In the genomic region with DNA sequence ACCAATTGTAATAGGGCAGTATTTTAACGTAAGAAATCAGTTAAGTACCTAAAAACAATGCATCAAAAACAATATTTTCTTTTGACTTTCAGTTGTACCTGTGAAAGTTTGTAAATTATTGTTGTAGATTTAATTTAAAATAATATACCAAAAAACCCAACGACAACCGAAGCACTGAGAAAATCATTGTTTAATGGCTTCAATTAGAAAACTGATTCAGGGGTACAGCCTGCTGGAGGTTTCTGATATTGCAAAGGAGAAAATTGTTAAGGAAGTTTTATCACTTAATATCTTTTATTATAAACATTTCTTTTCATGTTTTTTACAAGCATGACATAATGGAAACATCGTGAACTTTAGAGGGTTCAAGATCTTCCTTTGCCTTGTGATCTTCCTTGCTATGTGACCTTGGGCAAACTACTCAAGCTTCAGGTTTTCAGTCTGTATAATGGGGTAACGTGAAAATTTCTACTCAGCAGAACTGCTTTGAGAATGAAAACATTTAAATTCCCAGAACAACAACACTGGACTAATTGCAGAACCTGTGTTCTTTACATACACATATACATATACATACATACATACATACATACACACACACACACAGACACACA, we compare ENCODE assay signal across 8 cellular contexts.
DNase-seq lines count a peak whose midpoint lies in the region; FAIRE-seq and TF ChIP-seq lines count a peak whose summit lies in the region.

No MANE protein-coding gene starts in this region.

- peak; percentile 21 for DNase-seq in EL
- peak; percentile 26 for DNase-seq in NB4 (ENCODE audit: low read depth)
- DNase-seq in endodermal cell: no peak
- DNase-seq in nucleus accumbens (lab: John Stamatoyannopoulos, UW): no peak
- no peak for DNase-seq in Ammon's horn (ENCODE audit: low spot score)
- DNase-seq in HTR-8/SVneo (ENCODE audit: insufficient read length, low spot score): no peak
- no peak for DNase-seq in SIG-M5 (lab: John Stamatoyannopoulos, UW)

- peak overlapping the region; percentile 68 for H2AFZ ChIP-seq in parathyroid adenoma

- H3K4me3 ChIP-seq in NB4 (ENCODE audit: low read depth, low read length): no peak overlapping the region
- H3K4me3 ChIP-seq in endodermal cell (ENCODE audit: low read length): no peak overlapping the region
- no peak overlapping the region for H3K4me3 ChIP-seq in parathyroid adenoma (ENCODE audit: low read depth, low read length)

- H3K36me3 ChIP-seq in endodermal cell (ENCODE audit: control insufficient read depth, insufficient read depth, low read length) (no peaks in the 10 kb centered on the region), parathyroid adenoma (ENCODE audit: control insufficient read depth, insufficient read depth, low read length) (no peaks in the 10 kb centered on the region)

- H3K27ac ChIP-seq in endodermal cell (ENCODE audit: low read depth, low read length): no peak overlapping the region
- H3K27ac ChIP-seq in parathyroid adenoma: peak overlapping the region; percentile 4

- no peaks in the 10 kb centered on the region for H3K36me3 Mint-ChIP-seq in endodermal cell (ENCODE audit: low read depth)

- H3K9me3 Mint-ChIP-seq in endodermal cell: no peaks in the 10 kb centered on the region

- H3K4me3 Mint-ChIP-seq in endodermal cell: no peak overlapping the region

- H3K27me3 ChIP-seq in endodermal cell (ENCODE audit: control insufficient read depth, insufficient read depth, low read length, poor library complexity, severe bottlenecking) (no peaks in the 10 kb centered on the region), parathyroid adenoma (ENCODE audit: control insufficient read depth, insufficient read depth, low read length) (no peaks in the 10 kb centered on the region)

- no peak for FAIRE-seq in HTR-8/SVneo (lab: Jason Lieb, UNC)

- no peak overlapping the region for H3K27ac Mint-ChIP-seq in endodermal cell

- no peaks in the 10 kb centered on the region for H3K9me3 ChIP-seq in endodermal cell (ENCODE audit: control insufficient read depth, low read length)
- H3K9me3 ChIP-seq in parathyroid adenoma (ENCODE audit: control insufficient read depth, low read length): no peaks in the 10 kb centered on the region

- H3K4me1 ChIP-seq in endodermal cell (ENCODE audit: control insufficient read depth, insufficient read depth, low read length): peaks cover 3% of the 10 kb centered on the region
- peaks cover 44% of the 10 kb centered on the region for H3K4me1 ChIP-seq in parathyroid adenoma

- no peaks in the 10 kb centered on the region for H3K79me2 ChIP-seq in parathyroid adenoma

- H3K4me2 ChIP-seq in parathyroid adenoma (ENCODE audit: low read length): peak overlapping the region; percentile 14

- TF ChIP-seq CTCF in NB4 (IDR thresholded peaks at IDR 0.05; ENCODE audit: low read depth, low read length): peak; percentile 13
- peak; percentile 77 for TF ChIP-seq CTCF in endodermal cell (conservative IDR thresholded peaks at IDR 0.05)
- TF ChIP-seq CTCF in parathyroid adenoma (IDR thresholded peaks at IDR 0.05): peak; percentile 78

- no peaks in the 10 kb centered on the region for H3K27me3 Mint-ChIP-seq in endodermal cell (ENCODE audit: insufficient read depth)

- H3K4me1 Mint-ChIP-seq in endodermal cell: peaks cover 16% of the 10 kb centered on the region

- H3K9ac ChIP-seq in endodermal cell (ENCODE audit: extremely low read depth, low read length, poor library complexity, severe bottlenecking): no peak overlapping the region
- no peak overlapping the region for H3K9ac ChIP-seq in parathyroid adenoma

- no peak for TF ChIP-seq POLR2A in NB4 (IDR thresholded peaks at IDR 0.05; ENCODE audit: extremely low read depth, insufficient read length)

- 82 to 83% methylated on average over 2 to 3 of the region's 5 CpGs for WGBS in endodermal cell (ENCODE audit: insufficient coverage in 1 of 2, insufficient read length in 1 of 2), 2 experiments

Comparison
In these comparisons a context has a peak if more than half of its experiments do, and no peak if none do; other contexts are left out.
1. DNase-seq: peak in EL (single experiment) and NB4 (single experiment); none in endodermal cell (single experiment), nucleus accumbens (0 of 56), Ammon's horn (single experiment), HTR-8/SVneo (single experiment) and SIG-M5 (single experiment).
2. CTCF ChIP-seq: peak in every context shown above with its lines; median percentile 78 in parathyroid adenoma; 77 in endodermal cell; 13 in NB4.